In genomic region chr15:29141206-29141907, GRCh38 we compare ENCODE assay signal across 20 cellular contexts.
DNase-seq lines count a peak whose midpoint lies in the region; ATAC-seq, FAIRE-seq and TF ChIP-seq lines count a peak whose summit lies in the region.
"Had no signal": no experiment of that assay in that cellular context is flagged by ENCODE, and none has a peak within 500 bp of the region (broad histone marks: within the 10 kb centered on the region; RNA-seq: fewer than 3 reads in every experiment).

No MANE protein-coding gene starts in this region.

- no peaks in the 10 kb centered on the region for H3K9me3 Mint-ChIP-seq in natural killer cell treated with Interleukin-12 subunit alpha and Interleukin-12 subunit beta and Interleukin-15 and Interleukin-18, amount 100 ng/mL, for 72 hours
- H3K9me3 Mint-ChIP-seq: activated CD4-positive, alpha-beta T cell treated with anti-CD3 and anti-CD28 coated beads, Interleukin-2, amount 10 ng/mL, durations not matched to agents 7 days and 5 days; activated naive CD4-positive, alpha-beta T cell treated with anti-CD3 and anti-CD28 coated beads, Interleukin-2, amount 50 U/mL, for 72 hours had no signal

- DNase-seq in DMS53 (lab: John Stamatoyannopoulos, UW) (peak; percentile 33), DMS53 treated with DMSO at 0.1 percent for 48 hours (lab: John Stamatoyannopoulos, UW; ENCODE audit: unreplicated experiment) (no peak), kidney (peak; percentile 39), stomach (peak; percentile 11), NCI-H2171 treated with DMSO at 0.1 percent for 48 hours (lab: John Stamatoyannopoulos, UW) (no peak)
- no peak for DNase-seq in natural killer cell treated with Interleukin-12 subunit alpha and Interleukin-12 subunit beta and Interleukin-15 and Interleukin-18, amount 100 ng/mL, for 72 hours (ENCODE audit: low spot score)
- no peak for DNase-seq in activated CD4-positive, alpha-beta T cell treated with anti-CD3 and anti-CD28 coated beads, Interleukin-2, amount 50 U/mL, for 4 hours
- DNase-seq: activated CD4-positive, alpha-beta T cell treated with anti-CD3 and anti-CD28 coated beads, Interleukin-2, amount 10 ng/mL, durations not matched to agents 7 days and 5 days; activated T-cell treated with anti-CD3 and anti-CD28 coated beads, Interleukin-2, amount 50 U/mL, for 1 hour; BE2C; left ventricle myocardium inferior; NCI-H1417 treated with DMSO at 0.1 percent for 48 hours; NCI-H526 treated with DMSO at 0.1 percent for 48 hours; stimulated activated CD4-positive, alpha-beta T cell treated with anti-CD3 and anti-CD28 coated beads, Interleukin-2, amount 100 ng/mL, for 48 hours; substantia nigra had no signal

- intact Hi-C loops in kidney (cut with DNase I): no loop called here
- intact Hi-C loops in stomach (cut with DNase I; ENCODE audit: low total_unique reads): no loop called here

- H3K27ac Mint-ChIP-seq in natural killer cell treated with Interleukin-12 subunit alpha and Interleukin-12 subunit beta and Interleukin-15 and Interleukin-18, amount 100 ng/mL, for 72 hours: no peak overlapping the region
- H3K27ac Mint-ChIP-seq: activated CD4-positive, alpha-beta T cell treated with anti-CD3 and anti-CD28 coated beads, Interleukin-2, amount 10 ng/mL, durations not matched to agents 7 days and 5 days; activated naive CD4-positive, alpha-beta T cell treated with anti-CD3 and anti-CD28 coated beads, Interleukin-2, amount 50 U/mL, for 72 hours had no signal

- H3K27ac ChIP-seq in VCaP (peak overlapping the region; percentile 79), kidney (ENCODE audit: low read depth in 2 of 2, low read length in 2 of 2) (no peak overlapping the region), stomach (no peak overlapping the region)
- H3K27ac ChIP-seq: 22Rv1, left ventricle myocardium inferior had no signal

- TF ChIP-seq CTCF in VCaP (conservative IDR thresholded peaks at IDR 0.05) (no peak), kidney (IDR thresholded peaks at IDR 0.05; ENCODE audit: borderline replicate concordance, extremely low read depth, insufficient read depth) (no peak), stomach (IDR thresholded peaks at IDR 0.05) (no peak)

- H3K27me3 Mint-ChIP-seq in natural killer cell treated with Interleukin-12 subunit alpha and Interleukin-12 subunit beta and Interleukin-15 and Interleukin-18, amount 100 ng/mL, for 72 hours: peaks cover 41 to 60% of the 10 kb centered on the region in 2 donors

- peaks cover 5 to 46% (median 12%) of the 10 kb centered on the region in 3 donors for H3K27me3 ChIP-seq in stomach

- no peak for ATAC-seq in natural killer cell treated with Interleukin-12 subunit alpha and Interleukin-12 subunit beta and Interleukin-15 and Interleukin-18, amount 100 ng/mL, for 72 hours
- ATAC-seq: activated naive CD4-positive, alpha-beta T cell treated with anti-CD3 and anti-CD28 coated beads, Interleukin-2, amount 50 U/mL, for 72 hours; SK-N-SH treated with all-trans-retinoic acid at 6 μM for 48 hours had no signal

- H3K9ac ChIP-seq in kidney (ENCODE audit: low read length in 2 of 2): no peak overlapping the region

- H3K36me3 Mint-ChIP-seq in natural killer cell treated with Interleukin-12 subunit alpha and Interleukin-12 subunit beta and Interleukin-15 and Interleukin-18, amount 100 ng/mL, for 72 hours: no peaks in the 10 kb centered on the region
- H3K36me3 Mint-ChIP-seq: activated naive CD4-positive, alpha-beta T cell treated with anti-CD3 and anti-CD28 coated beads, Interleukin-2, amount 50 U/mL, for 72 hours had no signal

- H3K9me3 ChIP-seq in kidney (ENCODE audit: control insufficient read depth in 1 of 2, low read length in 2 of 2): no peaks in the 10 kb centered on the region
- no peaks in the 10 kb centered on the region for H3K9me3 ChIP-seq in stomach
- H3K9me3 ChIP-seq: BE2C, left ventricle myocardium inferior had no signal

- no peak for TF ChIP-seq POLR2A in stomach (IDR thresholded peaks at IDR 0.05)

- peaks cover 0 to 2% of the 10 kb centered on the region in 2 donors for H3K4me1 ChIP-seq in kidney (ENCODE audit: control insufficient read depth in 1 of 2, insufficient read depth in 1 of 2, low read depth in 1 of 2, low read length in 2 of 2)
- peaks cover 0 to 11% (median 7%) of the 10 kb centered on the region in 4 donors for H3K4me1 ChIP-seq in stomach
- H3K4me1 ChIP-seq: BE2C had no signal

- H3K4me3 ChIP-seq in kidney (ENCODE audit: low read length in 2 of 2) (no peak overlapping the region), stomach (no peak overlapping the region)
- H3K4me3 ChIP-seq: left ventricle myocardium inferior had no signal

- no peak overlapping the region for H3K4me3 Mint-ChIP-seq in natural killer cell treated with Interleukin-12 subunit alpha and Interleukin-12 subunit beta and Interleukin-15 and Interleukin-18, amount 100 ng/mL, for 72 hours
- H3K4me3 Mint-ChIP-seq: activated CD4-positive, alpha-beta T cell treated with anti-CD3 and anti-CD28 coated beads, Interleukin-2, amount 10 ng/mL, durations not matched to agents 7 days and 5 days had no signal

- 68 to 86% (median 76%) methylated on average over 10 to 13 of the region's 13 CpGs for WGBS in stomach, 5 donors

- no peak for TF ChIP-seq EP300 in stomach (IDR thresholded peaks at IDR 0.05)

- no peak for FAIRE-seq in kidney (lab: Jason Lieb, UNC)
- FAIRE-seq: frontal cortex had no signal

- H3K4me1 Mint-ChIP-seq in natural killer cell treated with Interleukin-12 subunit alpha and Interleukin-12 subunit beta and Interleukin-15 and Interleukin-18, amount 100 ng/mL, for 72 hours (ENCODE audit: low read depth in 2 of 2): peaks cover 8 to 14% of the 10 kb centered on the region in 2 donors

- H3K36me3 ChIP-seq in kidney (ENCODE audit: control insufficient read depth in 1 of 2, insufficient read depth in 2 of 2, low read length in 2 of 2) (no peaks in the 10 kb centered on the region), stomach (no peaks in the 10 kb centered on the region)
- H3K36me3 ChIP-seq: BE2C, left ventricle myocardium inferior had no signal

Comparison
In these comparisons a context has a peak if more than half of its experiments do, and no peak if none do; other contexts are left out.
1. DNase-seq: peak in DMS53 (single experiment), kidney (single experiment) and stomach (single experiment); none in DMS53 treated with DMSO at 0.1 percent for 48 hours (single experiment), natural killer cell treated with Interleukin-12 subunit alpha and Interleukin-12 subunit beta and Interleukin-15 and Interleukin-18, amount 100 ng/mL, for 72 hours (single experiment), activated CD4-positive, alpha-beta T cell treated with anti-CD3 and anti-CD28 coated beads, Interleukin-2, amount 50 U/mL, for 4 hours (0 of 2) and NCI-H2171 treated with DMSO at 0.1 percent for 48 hours (single experiment).